In genomic region chr3:100124116-100124767, GRCh38 we compare ENCODE assay signal across 25 cellular contexts. TPM values are rescaled to one million over a fixed set of nuclear protein-coding genes. Genes with fewer than 3 reads are reported as not detected.
DNase-seq lines count a peak whose midpoint lies in the region; ATAC-seq and TF ChIP-seq lines count a peak whose summit lies in the region.
"Had no signal": no experiment of that assay in that cellular context is flagged by ENCODE, and none has a peak within 500 bp of the region (broad histone marks: within the 10 kb centered on the region; RNA-seq: fewer than 3 reads in every experiment).

No MANE protein-coding gene starts in this region.

- H3K4me1 Mint-ChIP-seq in activated T-cell treated with anti-CD3 and anti-CD28 coated beads, Interleukin-2, amount 50 U/mL, for 72 hours (ENCODE audit: low read depth), result no peaks in the 10 kb centered on the region
- no peaks in the 10 kb centered on the region for H3K4me1 Mint-ChIP-seq in activated T-cell treated with anti-CD3 and anti-CD28 coated beads, Interleukin-2, amount 50 U/mL, for 24 hours (ENCODE audit: low read depth)
- H3K4me1 Mint-ChIP-seq: activated CD4-positive, alpha-beta memory T cell treated with anti-CD3 and anti-CD28 coated beads, Interleukin-2, amount 10 ng/mL, durations not matched to agents 7 days and 5 days; B cell had no signal

- no peak for TF ChIP-seq POLR2A in tibial nerve (IDR thresholded peaks at IDR 0.05)

- no peak overlapping the region for H3K4me3 Mint-ChIP-seq in activated T-cell treated with anti-CD3 and anti-CD28 coated beads, Interleukin-2, amount 50 U/mL, for 72 hours
- no peak overlapping the region for H3K4me3 Mint-ChIP-seq in activated T-cell treated with anti-CD3 and anti-CD28 coated beads, Interleukin-2, amount 50 U/mL, for 24 hours
- H3K4me3 Mint-ChIP-seq: activated CD4-positive, alpha-beta memory T cell treated with anti-CD3 and anti-CD28 coated beads, Interleukin-2, amount 10 ng/mL, durations not matched to agents 7 days and 5 days; B cell had no signal

- 51 to 55% methylated on average over 3 to 5 of the region's 5 CpGs for WGBS in tibial nerve, 2 donors

- no peaks in the 10 kb centered on the region for H3K9me3 Mint-ChIP-seq in activated T-cell treated with anti-CD3 and anti-CD28 coated beads, Interleukin-2, amount 50 U/mL, for 72 hours
- H3K9me3 Mint-ChIP-seq in activated T-cell treated with anti-CD3 and anti-CD28 coated beads, Interleukin-2, amount 50 U/mL, for 24 hours, result peaks cover 3% of the 10 kb centered on the region
- H3K9me3 Mint-ChIP-seq: activated CD4-positive, alpha-beta memory T cell treated with anti-CD3 and anti-CD28 coated beads, Interleukin-2, amount 10 ng/mL, durations not matched to agents 7 days and 5 days had no signal

- intact Hi-C loops in Right ventricle myocardium superior (cut with DNase I), result no loop called here

- H3K27ac ChIP-seq in tibial nerve, result peak overlapping the region in 2 of 4 donors; percentile 28 to 55
- H3K27ac ChIP-seq: epithelial cell of prostate, right lobe of liver had no signal

- H3K4me3 ChIP-seq in tibial nerve, result no peak overlapping the region
- H3K4me3 ChIP-seq: right lobe of liver had no signal

- H3K36me3 ChIP-seq in tibial nerve, result no peaks in the 10 kb centered on the region
- H3K36me3 ChIP-seq: right lobe of liver had no signal

- H3K36me3 Mint-ChIP-seq in activated T-cell treated with anti-CD3 and anti-CD28 coated beads, Interleukin-2, amount 50 U/mL, for 72 hours (ENCODE audit: insufficient read depth in 2 of 2), result peaks cover 0 to 3% of the 10 kb centered on the region in 2 donors
- H3K36me3 Mint-ChIP-seq in activated T-cell treated with anti-CD3 and anti-CD28 coated beads, Interleukin-2, amount 50 U/mL, for 24 hours (ENCODE audit: low read depth), result peaks cover 12% of the 10 kb centered on the region

- peak in 1 of 2 donors; percentile 3 for DNase-seq in activated T-cell treated with anti-CD3 and anti-CD28 coated beads, Interleukin-2, amount 50 U/mL, for 72 hours
- DNase-seq in activated T-cell treated with anti-CD3 and anti-CD28 coated beads, Interleukin-2, amount 50 U/mL, for 24 hours, result no peak
- DNase-seq in Right ventricle myocardium superior (no peak), pons (ENCODE audit: low spot score) (peak; percentile 35), tibial nerve (ENCODE audit: low spot score in 2 of 2) (peak; percentile 20 to 21), left lobe of liver (ENCODE audit: low spot score) (no peak), HuH-7.5 (ENCODE audit: low spot score) (no peak)
- DNase-seq: activated CD4-positive, alpha-beta memory T cell treated with anti-CD3 and anti-CD28 coated beads, Interleukin-2, amount 10 ng/mL, durations not matched to agents 7 days and 5 days; activated CD4-positive, CD25-positive, alpha-beta regulatory T cell; activated naive CD4-positive, alpha-beta T cell treated with Interleukin-2 at 50 U/mL for 16 hours; aorta; COR-L47; DMS79 treated with DMSO at 0.1 percent for 48 hours; hippocampal formation; Karpas-422; NCI-H1048; NCI-H187 treated with DMSO at 0.1 percent for 48 hours; NCI-H748 treated with DMSO at 0.1 percent for 48 hours; nucleus accumbens; right lobe of liver; stimulated activated CD8-positive, alpha-beta memory T cell treated with anti-CD3 and anti-CD28 coated beads, Interleukin-4, amount 100 ng/mL, for 48 hours; SW 1271 had no signal

- H3K27me3 ChIP-seq in tibial nerve, result no peaks in the 10 kb centered on the region
- H3K27me3 ChIP-seq: right lobe of liver had no signal

- H3K4me1 ChIP-seq in tibial nerve, result peaks cover 0 to 22% (median 0%) of the 10 kb centered on the region in 4 donors
- H3K4me1 ChIP-seq: right lobe of liver had no signal

- H3K27ac Mint-ChIP-seq in activated T-cell treated with anti-CD3 and anti-CD28 coated beads, Interleukin-2, amount 50 U/mL, for 72 hours, result no peak overlapping the region
- no peak overlapping the region for H3K27ac Mint-ChIP-seq in activated T-cell treated with anti-CD3 and anti-CD28 coated beads, Interleukin-2, amount 50 U/mL, for 24 hours
- H3K27ac Mint-ChIP-seq: activated CD4-positive, alpha-beta memory T cell treated with anti-CD3 and anti-CD28 coated beads, Interleukin-2, amount 10 ng/mL, durations not matched to agents 7 days and 5 days; B cell had no signal

- TF ChIP-seq CTCF in tibial nerve (IDR thresholded peaks at IDR 0.05), result no peak

- H3K9me3 ChIP-seq in tibial nerve, result no peaks in the 10 kb centered on the region
- H3K9me3 ChIP-seq: right lobe of liver had no signal

- no peaks in the 10 kb centered on the region for H3K27me3 Mint-ChIP-seq in activated T-cell treated with anti-CD3 and anti-CD28 coated beads, Interleukin-2, amount 50 U/mL, for 72 hours (ENCODE audit: low read depth)
- H3K27me3 Mint-ChIP-seq in activated T-cell treated with anti-CD3 and anti-CD28 coated beads, Interleukin-2, amount 50 U/mL, for 24 hours, result no peaks in the 10 kb centered on the region
- H3K27me3 Mint-ChIP-seq: activated CD4-positive, alpha-beta memory T cell treated with anti-CD3 and anti-CD28 coated beads, Interleukin-2, amount 10 ng/mL, durations not matched to agents 7 days and 5 days; B cell had no signal

- ATAC-seq in activated T-cell treated with anti-CD3 and anti-CD28 coated beads, Interleukin-2, amount 50 U/mL, for 72 hours (replicated peaks in 1 of 2), result peak; percentile 40 to 73
- ATAC-seq in Right ventricle myocardium superior (ENCODE audit: poor library complexity) (peak; percentile 66), HG02885 (IDR thresholded peaks at IDR 0.05; ENCODE audit: poor library complexity, unreplicated experiment) (no peak), left lobe of liver (no peak)
- ATAC-seq: right lobe of liver had no signal

- no peak for TF ChIP-seq EP300 in tibial nerve (IDR thresholded peaks at IDR 0.05)

RNA-seq across cellular contexts. Expression of gene FILIP1L, which starts 9.9 kb away (rescaled TPM):
- total RNA-seq in activated T-cell treated with anti-CD3 and anti-CD28 coated beads, Interleukin-2, amount 50 U/mL, for 72 hours, result under 1 TPM; 0.46 to 0.93 TPM
- total RNA-seq in Right ventricle myocardium superior, result 39.3 TPM
- 10 to 100 TPM; 26.7 to 46.3 (median 30.8) TPM for total RNA-seq in tibial nerve
- 0.93 TPM for total RNA-seq in left lobe of liver

Comparison
In these comparisons a context has a peak if more than half of its experiments do, and no peak if none do; other contexts are left out.
1. ATAC-seq: peak in activated T-cell treated with anti-CD3 and anti-CD28 coated beads, Interleukin-2, amount 50 U/mL, for 72 hours (2 of 2) and Right ventricle myocardium superior (single experiment); none in HG02885 (single experiment) and left lobe of liver (single experiment).
2. DNase-seq: peak in pons (single experiment) and tibial nerve (2 of 2); none in activated T-cell treated with anti-CD3 and anti-CD28 coated beads, Interleukin-2, amount 50 U/mL, for 24 hours (single experiment), Right ventricle myocardium superior (single experiment), left lobe of liver (single experiment) and HuH-7.5 (single experiment).
3. RNA of gene FILIP1L, which starts 9.9 kb away (total RNA-seq): 39.3 TPM in Right ventricle myocardium superior (single experiment) and 26.7 to 46.3 TPM in tibial nerve; 0.93 TPM in left lobe of liver (single experiment) and 0.46 to 0.93 TPM in activated T-cell treated with anti-CD3 and anti-CD28 coated beads, Interleukin-2, amount 50 U/mL, for 72 hours; every median in the first group is over 10 times any median in the second.